9 cellular contexts compared by ENCODE assay signal in the genomic region with DNA sequence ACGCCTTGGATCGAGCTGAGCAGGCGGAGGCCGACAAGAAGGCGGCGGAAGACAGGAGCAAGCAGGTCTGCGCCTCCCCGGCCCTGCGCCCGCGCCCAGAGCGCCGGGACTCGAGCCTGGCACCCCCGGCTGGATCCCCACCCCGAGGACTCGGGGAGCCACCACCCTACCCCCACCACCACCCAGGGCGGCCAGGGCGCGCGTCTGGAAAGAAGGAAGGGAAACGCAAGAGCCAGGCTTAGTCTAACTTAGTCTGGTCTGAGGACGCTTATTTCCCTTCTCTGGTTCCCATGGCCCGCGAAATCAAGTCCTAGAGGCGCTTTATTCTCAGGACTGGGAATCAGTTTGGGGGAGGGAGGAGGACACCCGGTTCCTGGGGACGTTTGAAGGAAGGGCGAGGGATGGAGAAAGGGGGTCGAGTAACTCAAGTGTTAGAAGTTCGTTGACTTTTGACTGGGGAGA. TPM values are rescaled to one million over a fixed set of nuclear protein-coding genes. Genes with fewer than 3 reads are reported as not detected.
DNase-seq lines count a peak whose midpoint lies in the region; ATAC-seq and TF ChIP-seq lines count a peak whose summit lies in the region.
"Had no signal": no experiment of that assay in that cellular context is flagged by ENCODE, and none has a peak within 500 bp of the region (broad histone marks: within the 10 kb centered on the region; RNA-seq: fewer than 3 reads in every experiment).

No MANE protein-coding gene starts in this region.

- peak overlapping the region; percentile 97 for H3K9ac ChIP-seq in NT2/D1 (ENCODE audit: insufficient read length, low read depth)

- DNase-seq in BJ (ENCODE audit: low read depth) (no peak), NT2/D1 (ENCODE audit: low read depth, low spot score) (no peak), SKM-1 treated with dmso at 0.1 percent for 144 hours (lab: John Stamatoyannopoulos, UW; ENCODE audit: unreplicated experiment) (no peak), D341Med (ENCODE audit: low spot score) (no peak), iPS-NIHi11 (ENCODE audit: low spot score) (no peak)
- no peak for DNase-seq in natural killer cell treated with Interleukin-12 subunit alpha and Interleukin-12 subunit beta and Interleukin-15 and Interleukin-18, amount 100 ng/mL, for 72 hours (ENCODE audit: low spot score)

- H3K27me3 ChIP-seq in BJ (ENCODE audit: control insufficient read depth, insufficient read depth, low read length) (no peaks in the 10 kb centered on the region), NT2/D1 (ENCODE audit: insufficient read depth, insufficient read length) (peaks cover 4% of the 10 kb centered on the region), esophagus (ENCODE audit: control insufficient read depth in 1 of 2, insufficient read depth in 2 of 2, low read length in 2 of 2) (peaks cover 0 to 11% of the 10 kb centered on the region in 2 donors)

- H3K9me3 Mint-ChIP-seq in natural killer cell treated with Interleukin-12 subunit alpha and Interleukin-12 subunit beta and Interleukin-15 and Interleukin-18, amount 100 ng/mL, for 72 hours = no peaks in the 10 kb centered on the region
- H3K9me3 Mint-ChIP-seq: activated naive CD4-positive, alpha-beta T cell treated with anti-CD3 and anti-CD28 coated beads, Interleukin-2, amount 50 U/mL, for 72 hours had no signal

- no peak for TF ChIP-seq CTCF in BJ (IDR thresholded peaks at IDR 0.05; ENCODE audit: insufficient read depth, low read depth, low read length)

- H3K4me3 ChIP-seq in BJ (ENCODE audit: low read depth, low read length) = peak overlapping the region; percentile 90
- peak overlapping the region; percentile 96 for H3K4me3 ChIP-seq in NT2/D1 (ENCODE audit: insufficient read length, low read depth)
- peak overlapping the region; percentile 52 to 61 for H3K4me3 ChIP-seq in esophagus (ENCODE audit: low read depth in 1 of 2, low read length in 2 of 2)

- H3K4me1 ChIP-seq in NT2/D1 (ENCODE audit: insufficient read depth, insufficient read length) = peaks cover 7% of the 10 kb centered on the region
- H3K4me1 ChIP-seq in esophagus (ENCODE audit: control insufficient read depth in 2 of 2, insufficient read depth in 2 of 2, low read length in 1 of 2) = peaks cover 5 to 11% of the 10 kb centered on the region in 2 donors

- H3K4me3 Mint-ChIP-seq in natural killer cell treated with Interleukin-12 subunit alpha and Interleukin-12 subunit beta and Interleukin-15 and Interleukin-18, amount 100 ng/mL, for 72 hours = peak overlapping the region; percentile 61

- H3K27ac Mint-ChIP-seq in natural killer cell treated with Interleukin-12 subunit alpha and Interleukin-12 subunit beta and Interleukin-15 and Interleukin-18, amount 100 ng/mL, for 72 hours = no peak overlapping the region
- H3K27ac Mint-ChIP-seq: activated naive CD4-positive, alpha-beta T cell treated with anti-CD3 and anti-CD28 coated beads, Interleukin-2, amount 50 U/mL, for 72 hours had no signal

- CTCF ChIA-PET in BJ (lab: Yijun Ruan, JAX) = interaction anchor here (1.2 to 1.4 kb wide), 3 partner anchors 66 to 261 kb away, joined by 3 to 4 read pairs (median 4); no protein-coding TSS in a partner anchor

- peaks cover 57 to 75% of the 10 kb centered on the region in 2 donors for H3K27me3 Mint-ChIP-seq in natural killer cell treated with Interleukin-12 subunit alpha and Interleukin-12 subunit beta and Interleukin-15 and Interleukin-18, amount 100 ng/mL, for 72 hours

- no peaks in the 10 kb centered on the region for H3K36me3 Mint-ChIP-seq in natural killer cell treated with Interleukin-12 subunit alpha and Interleukin-12 subunit beta and Interleukin-15 and Interleukin-18, amount 100 ng/mL, for 72 hours
- H3K36me3 Mint-ChIP-seq: activated naive CD4-positive, alpha-beta T cell treated with anti-CD3 and anti-CD28 coated beads, Interleukin-2, amount 50 U/mL, for 72 hours had no signal

- ATAC-seq in natural killer cell treated with Interleukin-12 subunit alpha and Interleukin-12 subunit beta and Interleukin-15 and Interleukin-18, amount 100 ng/mL, for 72 hours = no peak
- no peak for ATAC-seq in GM21526 (IDR thresholded peaks at IDR 0.05; ENCODE audit: low FRiP score, unreplicated experiment)

- POLR2A ChIA-PET in BJ (lab: Charles Lee) = interaction anchor here (0.5 to 0.8 kb wide), 3 partner anchors 14 to 174 kb away, joined by 4 to 11 read pairs (median 4); no protein-coding TSS in a partner anchor

- 1 to 2% methylated on average over 27 to 31 of the region's 31 CpGs for WGBS in esophagus, 2 donors

- H3K9me3 ChIP-seq in NT2/D1 (ENCODE audit: insufficient read depth, low read length) = 0 out of 2 replicates have a peak, but pooled peaks cover 7% of the 10 kb centered on the region
- H3K9me3 ChIP-seq in esophagus (ENCODE audit: control insufficient read depth in 2 of 2, insufficient read depth in 1 of 2, low read depth in 1 of 2, low read length in 1 of 2) = no peaks in the 10 kb centered on the region

- H3K36me3 ChIP-seq in BJ (ENCODE audit: control insufficient read depth, insufficient read depth, low read length) (peaks cover 10% of the 10 kb centered on the region), NT2/D1 (ENCODE audit: insufficient read depth, insufficient read length, low read length) (peaks cover 44% of the 10 kb centered on the region), esophagus (ENCODE audit: control insufficient read depth in 2 of 2, insufficient read depth in 2 of 2, low read length in 1 of 2) (no peaks in the 10 kb centered on the region)

- peaks cover 6 to 11% of the 10 kb centered on the region in 2 donors for H3K4me1 Mint-ChIP-seq in natural killer cell treated with Interleukin-12 subunit alpha and Interleukin-12 subunit beta and Interleukin-15 and Interleukin-18, amount 100 ng/mL, for 72 hours (ENCODE audit: low read depth in 2 of 2)

- peak overlapping the region; percentile 74 to 88 for H3K27ac ChIP-seq in esophagus (ENCODE audit: low read depth in 2 of 2, low read length in 1 of 2)

RNA-seq across cellular contexts. Expression of gene TPM1, which starts 0.4 kb away (rescaled TPM):
- 1,575 and 2,338 TPM in 2 replicates for polyA plus RNA-seq in BJ (2011; rRNA removed)
- 714 and 743 TPM in 2 replicates for polyA minus RNA-seq in BJ (2011; rRNA and poly(A)+ RNA removed)
- 100 to 1,000 TPM; 135 to 322 TPM for polyA plus RNA-seq in esophagus
- 10 to 100 TPM in 1 of 2 donors, 1 to 10 TPM in 1; 7.0 to 12.1 TPM for total RNA-seq in natural killer cell treated with Interleukin-12 subunit alpha and Interleukin-12 subunit beta and Interleukin-15 and Interleukin-18, amount 100 ng/mL, for 72 hours
